Comparison of ENCODE assay signal across 10 cellular contexts in the genomic region with DNA sequence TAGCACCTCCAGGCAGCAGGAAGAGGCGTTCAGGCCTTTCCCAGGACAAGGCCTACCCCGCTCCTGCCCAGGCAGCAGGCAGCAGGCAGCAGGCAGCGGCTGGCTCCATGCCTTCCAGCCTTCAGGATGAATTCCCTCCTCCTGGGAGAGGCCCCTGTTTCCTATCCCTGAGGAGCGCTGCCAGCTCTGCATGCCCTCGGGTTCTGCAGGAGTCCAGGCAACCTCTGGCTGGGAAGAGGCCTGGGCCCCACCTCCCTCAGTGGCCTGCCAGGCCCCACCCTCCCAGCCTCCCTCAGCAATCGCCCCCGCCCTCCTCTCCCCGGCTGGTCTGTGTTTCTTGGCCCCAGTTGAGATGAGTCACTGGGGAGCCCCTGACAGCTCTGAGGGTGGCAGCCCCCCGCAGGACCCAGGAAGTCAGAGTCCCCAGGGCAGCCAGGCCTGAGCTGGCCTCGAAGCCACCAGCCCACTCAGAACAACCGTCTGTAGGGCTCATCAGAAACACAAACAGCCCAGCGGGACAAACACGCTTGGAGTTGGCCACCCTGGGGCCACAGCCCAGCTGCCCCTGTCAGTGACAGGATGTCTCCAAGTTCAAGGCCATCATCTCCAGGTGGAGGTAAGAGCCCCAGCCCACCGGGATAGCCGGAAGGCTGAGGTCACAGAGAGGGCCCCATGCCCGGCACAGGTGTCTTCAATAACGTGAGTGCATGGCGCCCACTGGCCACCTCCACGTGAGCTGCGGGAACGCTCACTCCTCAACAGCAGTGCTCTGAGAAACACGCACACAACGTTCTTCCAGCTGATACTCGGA. TPM values are rescaled to one million over a fixed set of nuclear protein-coding genes. Genes with fewer than 3 reads are reported as not detected.
DNase-seq lines count a peak whose midpoint lies in the region; ATAC-seq, FAIRE-seq and TF ChIP-seq lines count a peak whose summit lies in the region.
"Had no signal": no experiment of that assay in that cellular context is flagged by ENCODE, and none has a peak within 500 bp of the region (broad histone marks: within the 10 kb centered on the region; RNA-seq: fewer than 3 reads in every experiment).

No MANE protein-coding gene starts in this region.

- FAIRE-seq in HepG2 (lab: Jason Lieb, UNC): no peak

- no peak for TF ChIP-seq CTCF in activated CD8-positive, alpha-beta T cell treated with anti-CD3 and anti-CD28 coated beads for 36 hours (IDR thresholded peaks at IDR 0.05)
- no peak for TF ChIP-seq CTCF in breast epithelium (IDR thresholded peaks at IDR 0.05)
- TF ChIP-seq CTCF in HepG2 (CRISPR knock-in tag; IDR thresholded peaks at IDR 0.05): peak; percentile 38

- TF ChIP-seq POLR2A in breast epithelium (IDR thresholded peaks at IDR 0.05): no peak
- no peak for TF ChIP-seq POLR2A in HepG2 (IDR thresholded peaks at IDR 0.05; ENCODE audit: insufficient read depth in 1 of 2, low read depth in 2 of 2, low read length in 2 of 2)

- no peaks in the 10 kb centered on the region for H3K27me3 ChIP-seq in breast epithelium
- peaks cover 4 to 23% of the 10 kb centered on the region in 2 experiments for H3K27me3 ChIP-seq in HepG2 (ENCODE audit: control insufficient read depth in 1 of 2, insufficient read depth in 2 of 2, low read length in 2 of 2)

- 19% methylated on average over 23 of the region's 24 CpGs for WGBS in HepG2 (ENCODE audit: low lambda C conversion rate)

- H3K4me1 ChIP-seq in breast epithelium (peaks cover 5 to 32% of the 10 kb centered on the region in 2 donors), HepG2 (ENCODE audit: insufficient read depth, low read length) (peaks cover 68% of the 10 kb centered on the region)

- H3K9ac ChIP-seq in HepG2 (ENCODE audit: insufficient read depth, low read depth, low read length): 0 out of 2 replicates have a peak overlapping the region, but pooled peaks have one; percentile 3

- intact Hi-C loops in activated CD8-positive, alpha-beta T cell treated with anti-CD3 and anti-CD28 coated beads for 36 hours (cut with micrococcal nuclease): no loop called here
- intact Hi-C loops in breast epithelium (cut with DNase I; ENCODE audit: low total_unique reads) (no loop called here), HepG2 (cut with micrococcal nuclease; ENCODE audit: unreplicated experiment) (no loop called here)

- H3K27ac Mint-ChIP-seq in activated CD8-positive, alpha-beta T cell treated with anti-CD3 and anti-CD28 coated beads for 36 hours: no peak overlapping the region
- H3K27ac Mint-ChIP-seq in activated CD8-positive, alpha-beta T cell treated with anti-CD3 and anti-CD28 coated beads, Interleukin-2, amount 10 ng/mL, durations not matched to agents 7 days and 5 days: no peak overlapping the region
- H3K27ac Mint-ChIP-seq: CD8-positive, alpha-beta T cell had no signal

- H3K4me1 Mint-ChIP-seq in activated CD8-positive, alpha-beta T cell treated with anti-CD3 and anti-CD28 coated beads for 36 hours (ENCODE audit: low read depth): peaks cover 1% of the 10 kb centered on the region
- no peaks in the 10 kb centered on the region for H3K4me1 Mint-ChIP-seq in activated CD8-positive, alpha-beta T cell treated with anti-CD3 and anti-CD28 coated beads, Interleukin-2, amount 10 ng/mL, durations not matched to agents 7 days and 5 days (ENCODE audit: low read depth)

- H3K79me2 ChIP-seq in HepG2 (ENCODE audit: insufficient read depth, low read length): no peaks in the 10 kb centered on the region

- no peak for TF ChIP-seq EP300 in HepG2 (IDR thresholded peaks at IDR 0.05; ENCODE audit: low read depth in 2 of 2, low read length in 2 of 2)
- TF ChIP-seq EP300 in HepG2 (CRISPR knock-in tag; IDR thresholded peaks at IDR 0.05; ENCODE audit: borderline replicate concordance): no peak

- POLR2A ChIA-PET in activated CD8-positive, alpha-beta T cell treated with anti-CD3 and anti-CD28 coated beads for 36 hours (lab: Charles Lee): no interaction called here
- POLR2A ChIA-PET in activated CD8-positive, alpha-beta T cell treated with anti-CD3 and anti-CD28 coated beads, Interleukin-2, amount 10 ng/mL, durations not matched to agents 7 days and 5 days (lab: Charles Lee): no interaction called here
- POLR2A ChIA-PET in HepG2 (lab: Yijun Ruan, JAX): interaction anchor here (0.7 to 3.0 kb wide), 5 partner anchors 9 to 372 kb away, joined by 3 to 24 read pairs (median 16); no protein-coding TSS in a partner anchor

- H3K9me3 ChIP-seq in breast epithelium: no peaks in the 10 kb centered on the region
- no peaks in the 10 kb centered on the region for H3K9me3 ChIP-seq in HepG2 (ENCODE audit: low read length)

- in situ Hi-C loops in HepG2 (cut with HindIII; ENCODE audit: extremely low pct_ligation_motif_present, low pct_unique_long_range_greater_than_20kb): loop anchor here (10.0 kb wide), 1 partner anchor 63 kb away; no protein-coding TSS in a partner anchor

- H3K4me3 Mint-ChIP-seq in activated CD8-positive, alpha-beta T cell treated with anti-CD3 and anti-CD28 coated beads for 36 hours: no peak overlapping the region
- H3K4me3 Mint-ChIP-seq in activated CD8-positive, alpha-beta T cell treated with anti-CD3 and anti-CD28 coated beads, Interleukin-2, amount 10 ng/mL, durations not matched to agents 7 days and 5 days: no peak overlapping the region
- H3K4me3 Mint-ChIP-seq: CD8-positive, alpha-beta T cell had no signal

- DNase-seq in activated CD8-positive, alpha-beta T cell treated with anti-CD3 and anti-CD28 coated beads for 36 hours: peak; percentile 47
- DNase-seq in activated CD8-positive, alpha-beta T cell treated with anti-CD3 and anti-CD28 coated beads, Interleukin-2, amount 10 ng/mL, durations not matched to agents 7 days and 5 days: no peak
- DNase-seq in breast epithelium (ENCODE audit: low spot score in 2 of 2) (peak; percentile 88), HepG2 (ENCODE audit: low spot score) (no peak), ureter (ENCODE audit: low spot score) (peak; percentile 85), NCI-H2029 (lab: John Stamatoyannopoulos, UW) (no peak)

- no peaks in the 10 kb centered on the region for H4K20me1 ChIP-seq in HepG2 (ENCODE audit: insufficient read depth, low read length)

- no peaks in the 10 kb centered on the region for H3K36me3 Mint-ChIP-seq in activated CD8-positive, alpha-beta T cell treated with anti-CD3 and anti-CD28 coated beads for 36 hours (ENCODE audit: low read depth)
- no peaks in the 10 kb centered on the region for H3K36me3 Mint-ChIP-seq in activated CD8-positive, alpha-beta T cell treated with anti-CD3 and anti-CD28 coated beads, Interleukin-2, amount 10 ng/mL, durations not matched to agents 7 days and 5 days (ENCODE audit: low read depth)
- H3K36me3 Mint-ChIP-seq: CD8-positive, alpha-beta T cell had no signal

- peak overlapping the region; percentile 73 to 76 for H3K27ac ChIP-seq in breast epithelium
- H3K27ac ChIP-seq in HepG2 (ENCODE audit: extremely low read length, insufficient read depth, low read length): no peak overlapping the region

- H3K4me3 ChIP-seq in breast epithelium (no peak overlapping the region), HepG2 (replicated peaks in 1 of 3; ENCODE audit: insufficient read depth in 1 of 3, low read depth in 2 of 3, low read length in 3 of 3) (peak overlapping the region in 1 of 3 experiments; percentile 56; a peak in 2 of 6 replicates)

- peak overlapping the region; percentile 72 for H3K4me2 ChIP-seq in HepG2 (ENCODE audit: low read depth, low read length)

- no TSS peak for BruUV-seq in HepG2 (replicated peaks; lab: Mats Ljungman, UMichigan)

- TF ChIP-seq RAD21 in HepG2 (CRISPR knock-in tag; IDR thresholded peaks at IDR 0.05): no peak

- H3K27me3 Mint-ChIP-seq in activated CD8-positive, alpha-beta T cell treated with anti-CD3 and anti-CD28 coated beads for 36 hours: no peaks in the 10 kb centered on the region
- H3K27me3 Mint-ChIP-seq in activated CD8-positive, alpha-beta T cell treated with anti-CD3 and anti-CD28 coated beads, Interleukin-2, amount 10 ng/mL, durations not matched to agents 7 days and 5 days (ENCODE audit: low read depth): no peaks in the 10 kb centered on the region

- H3K36me3 ChIP-seq in breast epithelium (no peaks in the 10 kb centered on the region), HepG2 (replicated peaks in 1 of 2; ENCODE audit: control insufficient read depth in 1 of 2, insufficient read depth in 2 of 2, low read length in 2 of 2) (no peaks in the 10 kb centered on the region)

- CTCF ChIA-PET in activated CD8-positive, alpha-beta T cell treated with anti-CD3 and anti-CD28 coated beads for 36 hours (lab: Charles Lee): no interaction called here
- CTCF ChIA-PET in activated CD8-positive, alpha-beta T cell treated with anti-CD3 and anti-CD28 coated beads, Interleukin-2, amount 10 ng/mL, durations not matched to agents 7 days and 5 days (lab: Charles Lee): no interaction called here
- CTCF ChIA-PET in HepG2 (lab: Yijun Ruan, JAX; ENCODE audit: low intra/inter-chr PET ratio, low total read pairs): no interaction called here

- ATAC-seq in activated CD8-positive, alpha-beta T cell treated with anti-CD3 and anti-CD28 coated beads for 36 hours: peak; percentile 85
- ATAC-seq in activated CD8-positive, alpha-beta T cell treated with anti-CD3 and anti-CD28 coated beads, Interleukin-2, amount 10 ng/mL, durations not matched to agents 7 days and 5 days: no peak
- peak; percentile 70 for ATAC-seq in HepG2
- ATAC-seq in GM21423 (IDR thresholded peaks at IDR 0.05; ENCODE audit: unreplicated experiment): no peak
- ATAC-seq in HG03025 (IDR thresholded peaks at IDR 0.05; ENCODE audit: low FRiP score, unreplicated experiment): no peak
- ATAC-seq: CD8-positive, alpha-beta T cell had no signal

- H3K9me3 Mint-ChIP-seq in activated CD8-positive, alpha-beta T cell treated with anti-CD3 and anti-CD28 coated beads for 36 hours: no peaks in the 10 kb centered on the region
- no peaks in the 10 kb centered on the region for H3K9me3 Mint-ChIP-seq in activated CD8-positive, alpha-beta T cell treated with anti-CD3 and anti-CD28 coated beads, Interleukin-2, amount 10 ng/mL, durations not matched to agents 7 days and 5 days (ENCODE audit: insufficient read depth)
- H3K9me3 Mint-ChIP-seq: CD8-positive, alpha-beta T cell had no signal

- H2AFZ ChIP-seq in HepG2 (ENCODE audit: low read length): no peak overlapping the region

RNA-seq across cellular contexts. Expression of a gene that starts 39.5 kb away (rescaled TPM):
- not detected for total RNA-seq in activated CD8-positive, alpha-beta T cell treated with anti-CD3 and anti-CD28 coated beads for 36 hours
- not detected for total RNA-seq in activated CD8-positive, alpha-beta T cell treated with anti-CD3 and anti-CD28 coated beads, Interleukin-2, amount 10 ng/mL, durations not matched to agents 7 days and 5 days
- total RNA-seq in breast epithelium: not detected
- not detected in 2 replicates for total RNA-seq in HepG2 (2016; rRNA removed; fragmentation: Illumina TruSeq; extraction: Trizol)
- not detected in 2 replicates for total RNA-seq in HepG2 (2016; cell fraction: cytosol; rRNA removed; fragmentation: Illumina TruSeq; extraction: Trizol; ENCODE audit: low read depth)
- total RNA-seq in HepG2 (2016; cell fraction: insoluble cytoplasmic fraction; rRNA removed; fragmentation: Illumina TruSeq; extraction: Trizol): not detected in 2 replicates
- not detected in 2 replicates for total RNA-seq in HepG2 (2016; cell fraction: membrane; rRNA removed; fragmentation: Illumina TruSeq; extraction: Trizol)
- not detected in 2 replicates for total RNA-seq in HepG2 (2016; cell fraction: nucleus; rRNA removed; fragmentation: Illumina TruSeq; extraction: Trizol)
- polyA plus RNA-seq in HepG2 (2011; rRNA removed): not detected in 2 replicates
- not detected in 2 replicates for polyA plus RNA-seq in HepG2 (2011; cell fraction: cytosol; rRNA removed)
- not detected in 2 replicates for polyA plus RNA-seq in HepG2 (2011; cell fraction: nucleus; rRNA removed)
- not detected in 2 replicates for polyA plus RNA-seq in HepG2 (2012)
- not detected in 2 replicates for polyA plus RNA-seq in HepG2 (2016; cell fraction: cytosol; fragmentation: Illumina TruSeq; extraction: Trizol; ENCODE audit: low read depth)
- polyA plus RNA-seq in HepG2 (2016; cell fraction: insoluble cytoplasmic fraction; fragmentation: Illumina TruSeq; extraction: Trizol; ENCODE audit: low read depth): not detected in 2 replicates
- polyA plus RNA-seq in HepG2 (2016; cell fraction: membrane; fragmentation: Illumina TruSeq; extraction: Trizol; ENCODE audit: low read depth): not detected in 2 replicates
- polyA plus RNA-seq in HepG2 (2016; cell fraction: nucleus; fragmentation: Illumina TruSeq; extraction: Trizol; ENCODE audit: insufficient read depth, low read depth): not detected in 2 replicates
- polyA minus RNA-seq in HepG2 (2011; rRNA and poly(A)+ RNA removed; ENCODE audit: low replicate concordance): not detected in 2 replicates
- not detected in 2 replicates for polyA minus RNA-seq in HepG2 (2011; cell fraction: cytosol; rRNA and poly(A)+ RNA removed)
- polyA minus RNA-seq in HepG2 (2011; cell fraction: nucleus; rRNA and poly(A)+ RNA removed): not detected in 2 replicates
- total RNA-seq in ureter: not detected
- total RNA-seq: CD8-positive, alpha-beta T cell; T-helper 1 cell treated with Interleukin-12 subunit alpha and Interleukin-12 subunit beta and Interleukin-4 antibody, amounts not matched to agents 30 ng/mL and 1 ng/mL, for 36 hours had no signal

Comparison
In these comparisons a context has a peak if more than half of its experiments do, and no peak if none do; other contexts are left out.
1. ATAC-seq: peak in activated CD8-positive, alpha-beta T cell treated with anti-CD3 and anti-CD28 coated beads for 36 hours (single experiment) and HepG2 (single experiment); none in activated CD8-positive, alpha-beta T cell treated with anti-CD3 and anti-CD28 coated beads, Interleukin-2, amount 10 ng/mL, durations not matched to agents 7 days and 5 days (single experiment), GM21423 (single experiment) and HG03025 (single experiment).
2. DNase-seq: peak in activated CD8-positive, alpha-beta T cell treated with anti-CD3 and anti-CD28 coated beads for 36 hours (single experiment), breast epithelium (2 of 2) and ureter (single experiment); none in activated CD8-positive, alpha-beta T cell treated with anti-CD3 and anti-CD28 coated beads, Interleukin-2, amount 10 ng/mL, durations not matched to agents 7 days and 5 days (single experiment), HepG2 (single experiment) and NCI-H2029 (single experiment).